In genomic region chr22:38699143-38699542, GRCh38 we compare ENCODE assay signal across 7 cellular contexts. TPM values are rescaled to one million over a fixed set of nuclear protein-coding genes. Genes with fewer than 3 reads are reported as not detected.
A peak's percentile ranks its signal among the peaks of the same experiment; 100 is the strongest.
DNase-seq lines count a peak whose midpoint lies in the region; ATAC-seq lines count a peak whose summit lies in the region.

No MANE protein-coding gene starts in this region.

- H3K27ac ChIP-seq in HUES6 (ENCODE audit: low read depth, low read length) (no peak overlapping the region), iPS-20b (ENCODE audit: low read length) (no peak overlapping the region), subcutaneous abdominal adipose tissue (ENCODE audit: low read depth, low read length) (peak overlapping the region; percentile 88)

- H3K9me3 ChIP-seq in HUES6 (ENCODE audit: control insufficient read depth, insufficient read depth, low read depth, low read length) = no peaks in the 10 kb centered on the region
- H3K9me3 ChIP-seq in iPS-20b (ENCODE audit: insufficient read depth, low read depth, low read length) = no peaks in the 10 kb centered on the region
- no peaks in the 10 kb centered on the region for H3K9me3 ChIP-seq in subcutaneous abdominal adipose tissue (ENCODE audit: control insufficient read depth in 5 of 5, low read length in 5 of 5)

- peaks cover 38 to 46% of the 10 kb centered on the region in 2 donors for H3K36me3 Mint-ChIP-seq in activated naive CD4-positive, alpha-beta T cell treated with anti-CD3 and anti-CD28 coated beads, Interleukin-2, amount 50 U/mL, for 72 hours

- peak overlapping the region; percentile 80 to 97 for H3K27ac Mint-ChIP-seq in activated naive CD4-positive, alpha-beta T cell treated with anti-CD3 and anti-CD28 coated beads, Interleukin-2, amount 50 U/mL, for 72 hours

- H3K9ac ChIP-seq in HUES6 (ENCODE audit: low read length) (peak overlapping the region; percentile 94), iPS-20b (ENCODE audit: low read depth, low read length) (peak overlapping the region; percentile 86; the same call in 1 of the 2 replicates), subcutaneous abdominal adipose tissue (ENCODE audit: low read length in 5 of 5) (peak overlapping the region; percentile 35 to 91 (median 86))

- no peaks in the 10 kb centered on the region for H3K9me3 Mint-ChIP-seq in activated naive CD4-positive, alpha-beta T cell treated with anti-CD3 and anti-CD28 coated beads, Interleukin-2, amount 50 U/mL, for 72 hours

- no peak for ATAC-seq in activated naive CD4-positive, alpha-beta T cell treated with anti-CD3 and anti-CD28 coated beads, Interleukin-2, amount 50 U/mL, for 72 hours
- no peak for ATAC-seq in HG03432 (IDR thresholded peaks at IDR 0.05; ENCODE audit: unreplicated experiment)
- no peak for ATAC-seq in HG02571 (IDR thresholded peaks at IDR 0.05; ENCODE audit: unreplicated experiment)

- H3K4me1 ChIP-seq in HUES6 (ENCODE audit: control insufficient read depth, insufficient read depth, low read length) (peaks cover 31% of the 10 kb centered on the region), iPS-20b (ENCODE audit: insufficient read depth, low read length) (peaks cover 17% of the 10 kb centered on the region), subcutaneous abdominal adipose tissue (ENCODE audit: control insufficient read depth in 5 of 5, insufficient read depth in 5 of 5, low read length in 5 of 5) (peaks cover 10 to 59% (median 46%) of the 10 kb centered on the region in 5 donors)

- H3K27me3 ChIP-seq in HUES6 (ENCODE audit: control insufficient read depth, insufficient read depth, low read length) (no peaks in the 10 kb centered on the region), iPS-20b (ENCODE audit: insufficient read depth, low read length) (peaks cover 5% of the 10 kb centered on the region; the same call in 1 of the 2 replicates), subcutaneous abdominal adipose tissue (ENCODE audit: control insufficient read depth in 5 of 5, insufficient read depth in 4 of 5, low read length in 5 of 5) (no peaks in the 10 kb centered on the region)

- H3K36me3 ChIP-seq in HUES6 (ENCODE audit: control insufficient read depth, insufficient read depth, low read length) (peaks cover 11% of the 10 kb centered on the region), iPS-20b (ENCODE audit: insufficient read depth, low read depth, low read length) (peaks cover 4% of the 10 kb centered on the region; the same call in 1 of the 2 replicates), subcutaneous abdominal adipose tissue (ENCODE audit: control insufficient read depth in 5 of 5, insufficient read depth in 5 of 5, low read length in 5 of 5) (peaks cover 0 to 3% (median 0%) of the 10 kb centered on the region in 5 donors)

- DNase-seq in activated naive CD4-positive, alpha-beta T cell treated with anti-CD3 and anti-CD28 coated beads, Interleukin-2, amount 50 U/mL, for 72 hours (ENCODE audit: low spot score in 2 of 2) = no peak
- DNase-seq in globus pallidus (ENCODE audit: low spot score) = no peak

- H3K4me3 ChIP-seq in HUES6 (ENCODE audit: low read depth, low read length) = peak overlapping the region; percentile 98
- peak overlapping the region; percentile 84 for H3K4me3 ChIP-seq in iPS-20b (ENCODE audit: low read length)
- H3K4me3 ChIP-seq in subcutaneous abdominal adipose tissue (ENCODE audit: low read depth in 1 of 5, low read length in 5 of 5) = peak overlapping the region; percentile 74 to 87 (median 80)

RNA-seq across cellular contexts. Expression of gene JOSD1, which starts 1.6 kb away (rescaled TPM):
- 10 to 100 TPM; 70.0 to 79.0 TPM for total RNA-seq in activated naive CD4-positive, alpha-beta T cell treated with anti-CD3 and anti-CD28 coated beads, Interleukin-2, amount 50 U/mL, for 72 hours

RNA-seq across cellular contexts. Expression of gene GTPBP1, which starts 6.6 kb away (rescaled TPM):
- total RNA-seq in activated naive CD4-positive, alpha-beta T cell treated with anti-CD3 and anti-CD28 coated beads, Interleukin-2, amount 50 U/mL, for 72 hours = 100 to 1,000 TPM; 109 to 142 TPM

RNA-seq across cellular contexts. Expression of gene TOMM22, which starts 17.4 kb away (rescaled TPM):
- 100 to 1,000 TPM; 116 to 120 TPM for total RNA-seq in activated naive CD4-positive, alpha-beta T cell treated with anti-CD3 and anti-CD28 coated beads, Interleukin-2, amount 50 U/mL, for 72 hours

RNA-seq across cellular contexts. Expression of gene CBY1, which starts 42.7 kb away (rescaled TPM):
- 10 to 100 TPM in 1 of 2 donors, 1 to 10 TPM in 1; 5.7 to 19.0 TPM for total RNA-seq in activated naive CD4-positive, alpha-beta T cell treated with anti-CD3 and anti-CD28 coated beads, Interleukin-2, amount 50 U/mL, for 72 hours

RNA-seq across cellular contexts. Expression of gene FAM227A, which starts 43.0 kb away (rescaled TPM):
- 1 to 10 TPM in 1 of 2 donors, under 1 TPM in 1; 0.37 to 1.2 TPM for total RNA-seq in activated naive CD4-positive, alpha-beta T cell treated with anti-CD3 and anti-CD28 coated beads, Interleukin-2, amount 50 U/mL, for 72 hours
